ENCODE assay signal across 8 cellular contexts in the genomic region with DNA sequence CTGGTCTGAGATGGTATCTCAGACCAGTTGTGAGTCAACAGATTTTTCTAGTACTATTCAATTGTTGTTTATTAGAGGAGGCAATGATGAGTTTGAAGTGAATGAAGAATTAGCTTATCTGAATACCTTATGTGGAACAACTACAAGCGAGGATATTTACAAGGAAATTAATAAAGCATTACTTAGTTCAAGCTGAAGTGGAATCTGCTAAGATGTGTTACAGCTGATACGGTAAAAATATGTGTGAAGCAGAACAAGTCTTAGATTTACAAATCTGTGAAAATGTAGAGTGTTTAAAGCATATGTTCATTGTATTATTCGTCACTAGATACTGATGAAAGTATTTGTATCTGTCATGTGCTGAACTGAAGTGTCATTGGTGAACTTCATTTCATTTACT.
"Had no signal": no experiment of that assay in that cellular context is flagged by ENCODE, and none has a peak within 500 bp of the region (broad histone marks: within the 10 kb centered on the region; RNA-seq: fewer than 3 reads in every experiment).

No MANE protein-coding gene starts in this region.

- DNase-seq: GDM1, GF-D8 had no signal

- ATAC-seq: GM12878 had no signal

- H3K4me3 ChIP-seq: GM12878 had no signal

- FAIRE-seq: G401.6, GM12878, GM12891, GM12892, GM18507, GM19239 had no signal
